In genomic region chr9:122498883-122499288, GRCh38 we compare ENCODE assay signal across 1 cellular context.
TF ChIP-seq lines count a peak whose summit lies in the region.

No MANE protein-coding gene starts in this region.

TF ChIP-seq in HCT116, 20 proteins besides CTCF, POLR2A, EP300 and RAD21 (continued from another document):
- no peak for TF ChIP-seq REST (IDR thresholded peaks at IDR 0.05; ENCODE audit: low read depth)
